In genomic region chr16:22372882-22373661, GRCh38 we compare ENCODE assay signal across 1 cellular context.
TF ChIP-seq lines count a peak whose summit lies in the region.

No MANE protein-coding gene starts in this region.

TF ChIP-seq in GM23338, 12 proteins besides CTCF, POLR2A, EP300 and RAD21 (continued from another document):
- TF ChIP-seq, protein P1, sequence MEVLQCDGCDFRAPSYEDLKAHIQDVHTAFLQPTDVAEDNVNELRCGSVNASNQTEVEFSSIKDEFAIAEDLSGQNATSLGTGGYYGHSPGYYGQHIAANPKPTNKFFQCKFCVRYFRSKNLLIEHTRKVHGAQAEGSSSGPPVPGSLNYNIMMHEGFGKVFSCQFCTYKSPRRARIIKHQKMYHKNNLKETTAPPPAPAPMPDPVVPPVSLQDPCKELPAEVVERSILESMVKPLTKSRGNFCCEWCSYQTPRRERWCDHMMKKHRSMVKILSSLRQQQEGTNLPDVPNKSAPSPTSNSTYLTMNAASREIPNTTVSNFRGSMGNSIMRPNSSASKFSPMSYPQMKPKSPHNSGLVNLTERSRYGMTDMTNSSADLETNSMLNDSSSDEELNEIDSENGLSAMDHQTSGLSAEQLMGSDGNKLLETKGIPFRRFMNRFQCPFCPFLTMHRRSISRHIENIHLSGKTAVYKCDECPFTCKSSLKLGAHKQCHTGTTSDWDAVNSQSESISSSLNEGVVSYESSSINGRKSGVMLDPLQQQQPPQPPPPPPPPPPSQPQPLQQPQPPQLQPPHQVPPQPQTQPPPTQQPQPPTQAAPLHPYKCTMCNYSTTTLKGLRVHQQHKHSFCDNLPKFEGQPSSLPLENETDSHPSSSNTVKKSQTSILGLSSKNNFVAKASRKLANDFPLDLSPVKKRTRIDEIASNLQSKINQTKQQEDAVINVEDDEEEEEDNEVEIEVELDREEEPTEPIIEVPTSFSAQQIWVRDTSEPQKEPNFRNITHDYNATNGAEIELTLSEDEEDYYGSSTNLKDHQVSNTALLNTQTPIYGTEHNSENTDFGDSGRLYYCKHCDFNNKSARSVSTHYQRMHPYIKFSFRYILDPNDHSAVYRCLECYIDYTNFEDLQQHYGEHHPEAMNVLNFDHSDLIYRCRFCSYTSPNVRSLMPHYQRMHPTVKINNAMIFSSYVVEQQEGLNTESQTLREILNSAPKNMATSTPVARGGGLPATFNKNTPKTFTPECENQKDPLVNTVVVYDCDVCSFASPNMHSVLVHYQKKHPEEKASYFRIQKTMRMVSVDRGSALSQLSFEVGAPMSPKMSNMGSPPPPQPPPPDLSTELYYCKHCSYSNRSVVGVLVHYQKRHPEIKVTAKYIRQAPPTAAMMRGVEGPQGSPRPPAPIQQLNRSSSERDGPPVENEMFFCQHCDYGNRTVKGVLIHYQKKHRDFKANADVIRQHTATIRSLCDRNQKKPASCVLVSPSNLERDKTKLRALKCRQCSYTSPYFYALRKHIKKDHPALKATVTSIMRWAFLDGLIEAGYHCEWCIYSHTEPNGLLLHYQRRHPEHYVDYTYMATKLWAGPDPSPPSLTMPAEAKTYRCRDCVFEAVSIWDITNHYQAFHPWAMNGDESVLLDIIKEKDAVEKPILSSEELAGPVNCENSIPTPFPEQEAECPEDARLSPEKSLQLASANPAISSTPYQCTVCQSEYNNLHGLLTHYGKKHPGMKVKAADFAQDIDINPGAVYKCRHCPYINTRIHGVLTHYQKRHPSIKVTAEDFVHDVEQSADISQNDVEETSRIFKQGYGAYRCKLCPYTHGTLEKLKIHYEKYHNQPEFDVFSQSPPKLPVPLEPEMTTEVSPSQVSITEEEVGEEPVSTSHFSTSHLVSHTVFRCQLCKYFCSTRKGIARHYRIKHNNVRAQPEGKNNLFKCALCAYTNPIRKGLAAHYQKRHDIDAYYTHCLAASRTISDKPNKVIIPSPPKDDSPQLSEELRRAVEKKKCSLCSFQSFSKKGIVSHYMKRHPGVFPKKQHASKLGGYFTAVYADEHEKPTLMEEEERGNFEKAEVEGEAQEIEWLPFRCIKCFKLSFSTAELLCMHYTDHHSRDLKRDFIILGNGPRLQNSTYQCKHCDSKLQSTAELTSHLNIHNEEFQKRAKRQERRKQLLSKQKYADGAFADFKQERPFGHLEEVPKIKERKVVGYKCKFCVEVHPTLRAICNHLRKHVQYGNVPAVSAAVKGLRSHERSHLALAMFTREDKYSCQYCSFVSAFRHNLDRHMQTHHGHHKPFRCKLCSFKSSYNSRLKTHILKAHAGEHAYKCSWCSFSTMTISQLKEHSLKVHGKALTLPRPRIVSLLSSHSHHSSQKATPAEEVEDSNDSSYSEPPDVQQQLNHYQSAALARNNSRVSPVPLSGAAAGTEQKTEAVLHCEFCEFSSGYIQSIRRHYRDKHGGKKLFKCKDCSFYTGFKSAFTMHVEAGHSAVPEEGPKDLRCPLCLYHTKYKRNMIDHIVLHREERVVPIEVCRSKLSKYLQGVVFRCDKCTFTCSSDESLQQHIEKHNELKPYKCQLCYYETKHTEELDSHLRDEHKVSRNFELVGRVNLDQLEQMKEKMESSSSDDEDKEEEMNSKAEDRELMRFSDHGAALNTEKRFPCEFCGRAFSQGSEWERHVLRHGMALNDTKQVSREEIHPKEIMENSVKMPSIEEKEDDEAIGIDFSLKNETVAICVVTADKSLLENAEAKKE (CRISPR knock-in tag; IDR thresholded peaks at IDR 0.05), result no peak
